ENCODE assay signal across 8 cellular contexts in the genomic region with DNA sequence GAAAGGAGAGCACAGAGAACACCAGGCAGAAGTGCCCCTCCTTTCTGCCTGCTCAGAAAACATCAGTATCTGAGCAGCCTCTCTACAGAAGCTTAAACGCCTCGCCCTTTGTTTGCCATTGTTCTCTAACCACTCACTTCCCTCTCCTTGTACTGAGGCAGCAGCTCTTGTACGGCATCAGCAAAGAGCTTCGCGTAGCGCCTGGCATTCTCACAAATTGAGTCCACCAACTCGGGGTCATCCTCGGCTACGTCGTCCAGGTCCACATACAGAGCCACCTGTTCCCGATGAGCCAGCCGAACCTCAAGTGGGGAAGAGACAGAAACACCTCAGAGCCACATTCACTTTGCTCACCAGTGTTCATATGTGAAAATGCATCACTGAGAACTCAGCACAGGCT. TPM values are rescaled to one million over a fixed set of nuclear protein-coding genes. Genes with fewer than 3 reads are reported as not detected.
DNase-seq lines count a peak whose midpoint lies in the region; ATAC-seq and TF ChIP-seq lines count a peak whose summit lies in the region.

No MANE protein-coding gene starts in this region.

- H3K4me1 ChIP-seq in cardiac muscle cell (ENCODE audit: low read depth), result no peaks in the 10 kb centered on the region
- H3K4me1 ChIP-seq in liver (ENCODE audit: control insufficient read depth in 4 of 4, insufficient read depth in 4 of 4, low read length in 3 of 4), result peaks cover 0 to 20% (median 14%) of the 10 kb centered on the region in 4 donors

- peak overlapping the region; percentile 86 for H3K4me3 ChIP-seq in cardiac muscle cell
- peak overlapping the region; percentile 81 to 87 (median 82) for H3K4me3 ChIP-seq in liver (ENCODE audit: low read depth in 1 of 3, low read length in 3 of 3)

- ATAC-seq in Right ventricle myocardium superior (ENCODE audit: poor library complexity) (no peak), GM19395 (IDR thresholded peaks at IDR 0.05; ENCODE audit: unreplicated experiment) (no peak), GM18519 (IDR thresholded peaks at IDR 0.05; ENCODE audit: low FRiP score, unreplicated experiment) (no peak)

- peak overlapping the region; percentile 98 for H3K27ac Mint-ChIP-seq in type B pancreatic cell

- H3K27ac ChIP-seq in cardiac muscle cell (no peak overlapping the region), angular gyrus (ENCODE audit: low read depth, low read length) (peak overlapping the region; percentile 91), liver (ENCODE audit: low read depth in 1 of 2, low read length in 2 of 2) (no peak overlapping the region)

- peak overlapping the region; percentile 96 for H3K4me3 Mint-ChIP-seq in type B pancreatic cell

- no peaks in the 10 kb centered on the region for H3K27me3 Mint-ChIP-seq in type B pancreatic cell

- no peaks in the 10 kb centered on the region for H3K9me3 Mint-ChIP-seq in type B pancreatic cell

- intact Hi-C loops in Right ventricle myocardium superior (cut with DNase I), result no loop called here

- TF ChIP-seq RAD21 in liver (IDR thresholded peaks at IDR 0.05), result no peak

- H3K9me3 ChIP-seq in cardiac muscle cell (ENCODE audit: low read depth) (no peaks in the 10 kb centered on the region), liver (ENCODE audit: control insufficient read depth in 4 of 4, low read length in 3 of 4) (no peaks in the 10 kb centered on the region)

- H3K9ac ChIP-seq in liver (ENCODE audit: low read depth in 1 of 2, low read length in 2 of 2), result peak overlapping the region; percentile 64 to 89

- H3K36me3 ChIP-seq in cardiac muscle cell (peaks cover 46% of the 10 kb centered on the region), liver (ENCODE audit: control insufficient read depth in 4 of 4, insufficient read depth in 3 of 4, low read depth in 1 of 4, low read length in 3 of 4) (peaks cover 18 to 47% (median 38%) of the 10 kb centered on the region in 4 donors)

- WGBS in liver, result 80% methylated on average over 12 of the region's 12 CpGs

- H3K27me3 ChIP-seq in cardiac muscle cell, result no peaks in the 10 kb centered on the region
- H3K27me3 ChIP-seq in liver (ENCODE audit: control insufficient read depth in 4 of 4, insufficient read depth in 4 of 4, low read length in 3 of 4), result no peaks in the 10 kb centered on the region

- DNase-seq in cardiac muscle cell (ENCODE audit: low read depth in 1 of 2, low spot score in 1 of 2) (no peak), Right ventricle myocardium superior (no peak), type B pancreatic cell (ENCODE audit: extremely low spot score, unreplicated experiment) (no peak), hypothalamus (lab: John Stamatoyannopoulos, UW) (no peak)

- H3K36me3 Mint-ChIP-seq in type B pancreatic cell, result peaks cover 41% of the 10 kb centered on the region

- H3K4me1 Mint-ChIP-seq in type B pancreatic cell (ENCODE audit: unreplicated experiment), result peaks cover 43% of the 10 kb centered on the region

- TF ChIP-seq CTCF in cardiac muscle cell (IDR thresholded peaks at IDR 0.05; ENCODE audit: low read depth, low read length) (no peak), liver (IDR thresholded peaks at IDR 0.05; ENCODE audit: low read depth, low read length, missing input control) (no peak), type B pancreatic cell (conservative IDR thresholded peaks at IDR 0.05) (no peak)

TF ChIP-seq in liver, 16 proteins besides CTCF, POLR2A, EP300 and RAD21:
- no peak for TF ChIP-seq JUND (IDR thresholded peaks at IDR 0.05)
- TF ChIP-seq RXRA (IDR thresholded peaks at IDR 0.05), result no peak
- TF ChIP-seq NR2F2 (IDR thresholded peaks at IDR 0.05), result no peak
- TF ChIP-seq, protein P1, sequence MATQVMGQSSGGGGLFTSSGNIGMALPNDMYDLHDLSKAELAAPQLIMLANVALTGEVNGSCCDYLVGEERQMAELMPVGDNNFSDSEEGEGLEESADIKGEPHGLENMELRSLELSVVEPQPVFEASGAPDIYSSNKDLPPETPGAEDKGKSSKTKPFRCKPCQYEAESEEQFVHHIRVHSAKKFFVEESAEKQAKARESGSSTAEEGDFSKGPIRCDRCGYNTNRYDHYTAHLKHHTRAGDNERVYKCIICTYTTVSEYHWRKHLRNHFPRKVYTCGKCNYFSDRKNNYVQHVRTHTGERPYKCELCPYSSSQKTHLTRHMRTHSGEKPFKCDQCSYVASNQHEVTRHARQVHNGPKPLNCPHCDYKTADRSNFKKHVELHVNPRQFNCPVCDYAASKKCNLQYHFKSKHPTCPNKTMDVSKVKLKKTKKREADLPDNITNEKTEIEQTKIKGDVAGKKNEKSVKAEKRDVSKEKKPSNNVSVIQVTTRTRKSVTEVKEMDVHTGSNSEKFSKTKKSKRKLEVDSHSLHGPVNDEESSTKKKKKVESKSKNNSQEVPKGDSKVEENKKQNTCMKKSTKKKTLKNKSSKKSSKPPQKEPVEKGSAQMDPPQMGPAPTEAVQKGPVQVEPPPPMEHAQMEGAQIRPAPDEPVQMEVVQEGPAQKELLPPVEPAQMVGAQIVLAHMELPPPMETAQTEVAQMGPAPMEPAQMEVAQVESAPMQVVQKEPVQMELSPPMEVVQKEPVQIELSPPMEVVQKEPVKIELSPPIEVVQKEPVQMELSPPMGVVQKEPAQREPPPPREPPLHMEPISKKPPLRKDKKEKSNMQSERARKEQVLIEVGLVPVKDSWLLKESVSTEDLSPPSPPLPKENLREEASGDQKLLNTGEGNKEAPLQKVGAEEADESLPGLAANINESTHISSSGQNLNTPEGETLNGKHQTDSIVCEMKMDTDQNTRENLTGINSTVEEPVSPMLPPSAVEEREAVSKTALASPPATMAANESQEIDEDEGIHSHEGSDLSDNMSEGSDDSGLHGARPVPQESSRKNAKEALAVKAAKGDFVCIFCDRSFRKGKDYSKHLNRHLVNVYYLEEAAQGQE (IDR thresholded peaks at IDR 0.05), result no peak
- no peak for TF ChIP-seq FOXA1 (IDR thresholded peaks at IDR 0.05)
- TF ChIP-seq HNF4G (IDR thresholded peaks at IDR 0.05), result no peak
TF ChIP-seq in liver: peak in this region for 0.

RNA-seq across cellular contexts. Expression of a gene that starts 1.7 kb away (rescaled TPM):
- 68.9 and 88.3 TPM in 2 replicates for total RNA-seq in cardiac muscle cell
- polyA plus RNA-seq in cardiac muscle cell, result 77.2 and 105 TPM in 2 replicates
- total RNA-seq in Right ventricle myocardium superior, result 21.6 TPM
- 100 to 1,000 TPM in 1 of 2 donors, 10 to 100 TPM in 1; 20.6 to 143 TPM for total RNA-seq in liver
- 10 to 100 TPM; 12.6 to 14.6 TPM for polyA plus RNA-seq in liver
- 121 and 244 TPM in 2 replicates for total RNA-seq in type B pancreatic cell (ENCODE audit: low replicate concordance)

RNA-seq across cellular contexts. Expression of a gene that starts 2.0 kb away (rescaled TPM):
- total RNA-seq in cardiac muscle cell (31.7 and 35.2 TPM in 2 replicates), Right ventricle myocardium superior (13.4 TPM), liver (1 to 10 TPM; 4.6 to 5.5 TPM), type B pancreatic cell (ENCODE audit: low replicate concordance) (25.7 and 28.5 TPM in 2 replicates)
- polyA plus RNA-seq in cardiac muscle cell (15.8 and 29.3 TPM in 2 replicates), liver (1 to 10 TPM; 3.3 to 4.9 TPM)

RNA-seq across cellular contexts. Expression of a gene that starts 10.7 kb away (rescaled TPM):
- total RNA-seq in cardiac muscle cell (69.6 and 80.0 TPM in 2 replicates), Right ventricle myocardium superior (107 TPM), liver (10 to 100 TPM; 28.7 to 30.8 TPM), type B pancreatic cell (ENCODE audit: low replicate concordance) (87.0 and 120 TPM in 2 replicates)
- polyA plus RNA-seq in cardiac muscle cell (277 and 315 TPM in 2 replicates), liver (10 to 100 TPM; 62.7 to 63.2 TPM)

RNA-seq across cellular contexts. Expression of a gene that starts 17.9 kb away (rescaled TPM):
- total RNA-seq in cardiac muscle cell (35.0 and 45.5 TPM in 2 replicates), Right ventricle myocardium superior (12.0 TPM), liver (10 to 100 TPM; 14.0 to 18.2 TPM), type B pancreatic cell (ENCODE audit: low replicate concordance) (52.8 and 66.6 TPM in 2 replicates)
- polyA plus RNA-seq in cardiac muscle cell (37.2 and 53.6 TPM in 2 replicates), liver (10 to 100 TPM; 10.2 to 10.4 TPM)

RNA-seq across cellular contexts. Expression of a gene that starts 19.7 kb away (rescaled TPM):
- total RNA-seq in cardiac muscle cell (104 and 163 TPM in 2 replicates), Right ventricle myocardium superior (35.8 TPM), liver (10 to 100 TPM; 16.1 to 17.9 TPM), type B pancreatic cell (ENCODE audit: low replicate concordance) (50.9 and 77.7 TPM in 2 replicates)
- polyA plus RNA-seq in cardiac muscle cell (99.4 and 112 TPM in 2 replicates), liver (10 to 100 TPM in 1 of 2 donors, 1 to 10 TPM in 1; 8.9 to 16.3 TPM)
